Comparison of ENCODE assay signal across 19 cellular contexts in the genomic region with DNA sequence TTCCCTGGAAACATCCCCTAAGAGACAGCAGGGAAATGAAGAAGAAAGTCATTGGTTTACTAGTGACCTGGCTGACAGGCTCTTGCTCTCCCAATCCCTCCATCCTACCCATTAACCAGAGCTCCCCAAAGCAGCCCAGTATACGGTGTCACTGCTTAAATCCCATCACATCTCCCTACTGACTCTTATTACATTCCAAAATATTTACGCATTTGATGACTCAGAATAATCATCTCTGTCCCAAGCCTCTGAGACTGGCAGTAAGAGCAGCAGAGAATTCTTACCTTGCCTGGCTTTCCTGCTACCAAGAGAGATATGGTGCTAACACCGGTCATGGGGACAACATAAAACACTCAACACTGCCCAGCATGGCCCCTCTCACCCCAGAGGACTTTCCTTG. TPM values are rescaled to one million over a fixed set of nuclear protein-coding genes. Genes with fewer than 3 reads are reported as not detected.
DNase-seq lines count a peak whose midpoint lies in the region; ATAC-seq, FAIRE-seq and TF ChIP-seq lines count a peak whose summit lies in the region.
"Had no signal": no experiment of that assay in that cellular context is flagged by ENCODE, and none has a peak within 500 bp of the region (broad histone marks: within the 10 kb centered on the region; RNA-seq: fewer than 3 reads in every experiment).

No MANE protein-coding gene starts in this region.

- no peaks in the 10 kb centered on the region for H4K20me1 ChIP-seq in IMR-90 (ENCODE audit: insufficient read depth, low read length)
- no peaks in the 10 kb centered on the region for H4K20me1 ChIP-seq in astrocyte (ENCODE audit: insufficient read depth, low read length)
- no peaks in the 10 kb centered on the region for H4K20me1 ChIP-seq in keratinocyte (ENCODE audit: control insufficient read depth, extremely low read depth, insufficient read depth, low read length)

- H2BK15ac ChIP-seq in IMR-90 (ENCODE audit: low read depth, low read length), result no peak overlapping the region; the same call in 2 of the 3 replicates

- no peak overlapping the region for H3K56ac ChIP-seq in IMR-90 (ENCODE audit: extremely low read depth, insufficient read depth, low read length)

- in situ Hi-C loops in IMR-90 (cut with MboI; ENCODE audit: low sequenced_read_pairs), result no loop called here

- H3K27ac ChIP-seq in IMR-90 (ENCODE audit: insufficient read depth, low read length) (no peak overlapping the region), astrocyte (ENCODE audit: low read depth, low read length) (no peak overlapping the region), keratinocyte (ENCODE audit: control insufficient read depth, insufficient read depth, low read length) (no peak overlapping the region)
- H3K27ac ChIP-seq: coronary artery, SJSA1, thoracic aorta had no signal

- no peak for TF ChIP-seq POLR2A in IMR-90 (IDR thresholded peaks at IDR 0.05; ENCODE audit: low read depth, low read length)

- H2AK5ac ChIP-seq in IMR-90 (ENCODE audit: low read depth, low read length), result peak overlapping the region; percentile 59; the same call in 1 of the 2 replicates

- H3K9me3 Mint-ChIP-seq in astrocyte (ENCODE audit: unreplicated experiment), result no peaks in the 10 kb centered on the region
- H3K9me3 Mint-ChIP-seq: activated T-cell treated with anti-CD3 and anti-CD28 coated beads, Interleukin-2, amount 50 U/mL, for 4 hours; natural killer cell had no signal

- H3K79me1 ChIP-seq in IMR-90 (ENCODE audit: low read depth in 1 of 2, low read length in 2 of 2), result no peaks in the 10 kb centered on the region

- no peak overlapping the region for H3K4me3 Mint-ChIP-seq in astrocyte (ENCODE audit: unreplicated experiment)
- H3K4me3 Mint-ChIP-seq: activated T-cell treated with anti-CD3 and anti-CD28 coated beads, Interleukin-2, amount 50 U/mL, for 4 hours; natural killer cell had no signal

- no peaks in the 10 kb centered on the region for H3K36me3 Mint-ChIP-seq in astrocyte (ENCODE audit: low read depth, unreplicated experiment)
- H3K36me3 Mint-ChIP-seq: natural killer cell had no signal

- no peak overlapping the region for H3K27ac Mint-ChIP-seq in astrocyte (ENCODE audit: unreplicated experiment)
- H3K27ac Mint-ChIP-seq: natural killer cell had no signal

- peak; percentile 39 for FAIRE-seq in astrocyte (lab: Jason Lieb, UNC)
- FAIRE-seq in keratinocyte (lab: Jason Lieb, UNC), result peak; percentile 65
- FAIRE-seq: TTC549 had no signal

- H3K79me2 ChIP-seq in astrocyte (ENCODE audit: insufficient read depth, low read length), result no peaks in the 10 kb centered on the region
- no peaks in the 10 kb centered on the region for H3K79me2 ChIP-seq in keratinocyte (ENCODE audit: control insufficient read depth, insufficient read depth, low read length)

- no peak for TF ChIP-seq RAD21 in IMR-90 (IDR thresholded peaks at IDR 0.05; ENCODE audit: low read length)

- dilution Hi-C loops in IMR-90 (cut with HindIII; ENCODE audit: low sequenced_read_pairs, unreplicated experiment), result no loop called here
- dilution Hi-C loops in keratinocyte (cut with MboI; ENCODE audit: extremely low pct_ligation_motif_present, low sequenced_read_pairs), result no loop called here

- peaks cover 3% of the 10 kb centered on the region; the same call in 1 of the 2 replicates for H3K4me1 ChIP-seq in IMR-90 (ENCODE audit: control insufficient read depth, insufficient read depth, low read length)
- peaks cover 4% of the 10 kb centered on the region for H3K4me1 ChIP-seq in astrocyte (ENCODE audit: insufficient read depth, low read length)
- H3K4me1 ChIP-seq in keratinocyte (ENCODE audit: control insufficient read depth, extremely low read depth, insufficient read depth, low read length), result peaks cover 3% of the 10 kb centered on the region

- H2BK20ac ChIP-seq in IMR-90 (ENCODE audit: low read depth, low read length), result 0 out of 2 replicates have a peak overlapping the region, but pooled peaks have one; percentile 45

- WGBS in IMR-90 (ENCODE audit: extremely low coverage in 2 of 2, insufficient read length in 1 of 2), 2 experiments, result 17% methylated on average over 2 of the region's 3 CpGs; no CpG with 5 or more reads in 1 of the 2 experiments

- no TSS peak for BruUV-seq in IMR-90 (replicated peaks; lab: Mats Ljungman, UMichigan)

- 0 out of 2 replicates have a peak overlapping the region, but pooled peaks have one; percentile 10 for H3K4me2 ChIP-seq in IMR-90 (ENCODE audit: low read depth, low read length)
- H3K4me2 ChIP-seq in astrocyte (ENCODE audit: low read length), result peak overlapping the region; percentile 21
- no peak overlapping the region for H3K4me2 ChIP-seq in keratinocyte (ENCODE audit: control insufficient read depth, extremely low read depth, insufficient read depth, low read depth, low read length)

- H2AFZ ChIP-seq in IMR-90 (replicated peaks; ENCODE audit: low read length, poor library complexity), result no peak overlapping the region
- H2AFZ ChIP-seq in astrocyte (ENCODE audit: low read depth, low read length), result no peak overlapping the region
- no peak overlapping the region for H2AFZ ChIP-seq in keratinocyte (ENCODE audit: control insufficient read depth, low read length)

- H3K4me1 Mint-ChIP-seq in astrocyte (ENCODE audit: low read depth, unreplicated experiment), result no peaks in the 10 kb centered on the region
- H3K4me1 Mint-ChIP-seq: natural killer cell had no signal

- no peak overlapping the region for H2AK9ac ChIP-seq in IMR-90 (replicated peaks; ENCODE audit: low read depth, low read length, poor library complexity)

- no peak overlapping the region for H2BK5ac ChIP-seq in IMR-90 (ENCODE audit: low read depth, low read length, poor library complexity, severe bottlenecking)

- H3K9ac ChIP-seq in IMR-90 (ENCODE audit: low read depth, low read length) (no peak overlapping the region), astrocyte (ENCODE audit: low read length) (no peak overlapping the region), keratinocyte (ENCODE audit: control insufficient read depth, extremely low read depth, insufficient read depth, low read length) (no peak overlapping the region)

- no peak overlapping the region for H3K18ac ChIP-seq in IMR-90 (ENCODE audit: low read depth, low read length)

- H4K8ac ChIP-seq in IMR-90 (ENCODE audit: low read depth in 2 of 2, low read length in 2 of 2), result no peak overlapping the region; a peak in 1 of 4 replicates

- CTCF ChIA-PET in IMR-90 (lab: Yijun Ruan, JAX), result interaction anchor here (0.5 kb wide), 1 partner anchor 43 kb away, joined by 3 read pairs; no protein-coding TSS in a partner anchor

- intact Hi-C loops in IMR-90 (cut with micrococcal nuclease), result no loop called here

- H3K14ac ChIP-seq in IMR-90 (replicated peaks; ENCODE audit: low read depth, low read length), result no peak overlapping the region

- H3K4me3 ChIP-seq in AG10803 (ENCODE audit: low read length), result no peak overlapping the region
- no peak overlapping the region for H3K4me3 ChIP-seq in IMR-90 (ENCODE audit: insufficient read depth, low read depth, low read length)
- H3K4me3 ChIP-seq in astrocyte (ENCODE audit: insufficient read depth, low read depth, low read length), result no peak overlapping the region
- no peak overlapping the region for H3K4me3 ChIP-seq in keratinocyte (ENCODE audit: control insufficient read depth in 2 of 3, extremely low read depth in 1 of 3, insufficient read depth in 2 of 3, low read depth in 1 of 3, low read length in 3 of 3)
- H3K4me3 ChIP-seq: coronary artery, SJSA1, thoracic aorta had no signal

- peaks cover 18% of the 10 kb centered on the region for H3K27me3 ChIP-seq in IMR-90 (ENCODE audit: control insufficient read depth, insufficient read depth, low read length)
- H3K27me3 ChIP-seq in astrocyte (ENCODE audit: insufficient read depth, low read length), result peaks cover 8% of the 10 kb centered on the region
- no peaks in the 10 kb centered on the region for H3K27me3 ChIP-seq in keratinocyte (ENCODE audit: control insufficient read depth, extremely low read depth, insufficient read depth, low read length)
- H3K27me3 ChIP-seq: SJSA1 had no signal

- H3K36me3 ChIP-seq in IMR-90 (ENCODE audit: control insufficient read depth, insufficient read depth, low read length) (no peaks in the 10 kb centered on the region), astrocyte (ENCODE audit: insufficient read depth, low read length) (no peaks in the 10 kb centered on the region), keratinocyte (ENCODE audit: control insufficient read depth in 2 of 2, extremely low read depth in 1 of 2, insufficient read depth in 2 of 2, low read length in 2 of 2) (no peaks in the 10 kb centered on the region)
- H3K36me3 ChIP-seq: SJSA1, thoracic aorta had no signal

- DNase-seq in AG10803 (ENCODE audit: low read depth), result peak; percentile 71
- DNase-seq in IMR-90, result peak; percentile 82
- peak; percentile 80 for DNase-seq in astrocyte (ENCODE audit: low read depth)
- no peak for DNase-seq in keratinocyte (ENCODE audit: low read depth, low spot score)
- DNase-seq in DMS79 treated with DMSO at 0.1 percent for 48 hours (lab: John Stamatoyannopoulos, UW), result no peak
- DNase-seq in activated CD8-positive, alpha-beta memory T cell treated with anti-CD3 and anti-CD28 coated beads for 24 hours, result no peak
- DNase-seq in germinal center (ENCODE audit: low spot score), result no peak
- DNase-seq: activated CD4-positive, alpha-beta T cell treated with anti-CD3 and anti-CD28 coated beads, Interleukin-2, amount 50 U/mL, for 1 hour; activated T-cell treated with anti-CD3 and anti-CD28 coated beads, Interleukin-2, amount 50 U/mL, for 4 hours; amniotic stem cell; left ventricle myocardium superior; natural killer cell; NK-92 treated with Interleukin-12 subunit alpha and Interleukin-12 subunit beta, amount 100 ng/mL, for 24 hours had no signal

- H3K9me1 ChIP-seq in IMR-90 (ENCODE audit: insufficient read depth, low read length), result peaks cover 3% of the 10 kb centered on the region; the same call in 1 of the 2 replicates
- no peaks in the 10 kb centered on the region for H3K9me1 ChIP-seq in keratinocyte (ENCODE audit: control insufficient read depth, extremely low read depth, insufficient read depth, low read length)

- no peak for TF ChIP-seq CTCF in AG10803 (conservative IDR thresholded peaks at IDR 0.05; ENCODE audit: low read length)
- no peak for TF ChIP-seq CTCF in IMR-90 (conservative IDR thresholded peaks at IDR 0.05; ENCODE audit: low read depth, low read length)
- no peak for TF ChIP-seq CTCF in astrocyte (IDR thresholded peaks at IDR 0.05; ENCODE audit: insufficient read depth, low read depth, low read length)
- TF ChIP-seq CTCF in keratinocyte (optimal IDR thresholded peaks at IDR 0.05 in 1 of 3, IDR thresholded peaks at IDR 0.05 in 1 of 3, conservative IDR thresholded peaks at IDR 0.05 in 1 of 3; ENCODE audit: extremely low read depth in 1 of 3, insufficient read depth in 2 of 3, low read length in 3 of 3), result no peak

- H4K91ac ChIP-seq in IMR-90 (ENCODE audit: insufficient read depth, low read depth, low read length), result no peak overlapping the region

- ATAC-seq in IMR-90 (ENCODE audit: low read depth) (peak; percentile 98), GM21381 (IDR thresholded peaks at IDR 0.05; ENCODE audit: unreplicated experiment) (no peak)
- ATAC-seq: activated T-cell treated with anti-CD3 and anti-CD28 coated beads, Interleukin-2, amount 50 U/mL, for 4 hours; esophagus mucosa; left ventricle myocardium superior; natural killer cell had no signal

- H4K5ac ChIP-seq in IMR-90 (ENCODE audit: low read depth, low read length), result no peak overlapping the region

- no peaks in the 10 kb centered on the region for H3K9me3 ChIP-seq in IMR-90 (ENCODE audit: control insufficient read depth, insufficient read depth, low read length)
- no peaks in the 10 kb centered on the region for H3K9me3 ChIP-seq in astrocyte (ENCODE audit: insufficient read depth, low read depth, low read length)
- H3K9me3 ChIP-seq in keratinocyte (ENCODE audit: control insufficient read depth, low read depth, low read length), result no peaks in the 10 kb centered on the region
- H3K9me3 ChIP-seq: SJSA1, thoracic aorta had no signal

- H3K23ac ChIP-seq in IMR-90 (ENCODE audit: low read depth, low read length), result no peak overlapping the region

- peak overlapping the region; percentile 7; the same call in 1 of the 2 replicates for H2BK120ac ChIP-seq in IMR-90 (ENCODE audit: low read depth, low read length)

- H3K27me3 Mint-ChIP-seq in astrocyte (ENCODE audit: low read depth, unreplicated experiment), result peaks cover 41% of the 10 kb centered on the region

- no peak overlapping the region for H3K4ac ChIP-seq in IMR-90 (ENCODE audit: low read depth, low read length)

- POLR2A ChIA-PET in IMR-90 (lab: Charles Lee; ENCODE audit: unreplicated experiment), result no interaction called here

RNA-seq across cellular contexts. Expression of gene WHRN, which starts 20.2 kb away (rescaled TPM):
- total RNA-seq in IMR-90 (2012; rRNA removed) (0.18 and 0.28 TPM in 2 replicates), astrocyte (9.4 and 10.2 TPM in 2 replicates)
- polyA plus RNA-seq in IMR-90 (2012; rRNA removed) (2.6 and 2.8 TPM in 2 replicates), keratinocyte (1.2 to 2.2 TPM (median 1.5 TPM) in 3 replicates)
- polyA plus RNA-seq in IMR-90 (2012; cell fraction: cytosol; rRNA removed), result 1.3 and 2.8 TPM in 2 replicates
- polyA plus RNA-seq in IMR-90 (2012; cell fraction: nucleus; rRNA removed; ENCODE audit: low replicate concordance), result 14.2 and 20.9 TPM in 2 replicates
- 3.4 TPM for polyA plus RNA-seq in keratinocyte (2011; ENCODE audit: low read depth)
- polyA plus RNA-seq in keratinocyte (2011; cell fraction: cytosol; rRNA removed), result 0.81 and 2.2 TPM in 2 replicates
- 10.4 and 15.0 TPM in 2 replicates for polyA plus RNA-seq in keratinocyte (2011; cell fraction: nucleus; rRNA removed)
- polyA plus RNA-seq in keratinocyte (2012; ENCODE audit: low replicate concordance), result 2.2 and 6.7 TPM in 2 replicates
- polyA minus RNA-seq in keratinocyte, result 1.5 to 2.4 TPM (median 1.9 TPM) in 3 replicates
- 2.9 TPM for polyA minus RNA-seq in keratinocyte (2011; cell fraction: cytosol; rRNA and poly(A)+ RNA removed)
- polyA minus RNA-seq in keratinocyte (2011; cell fraction: nucleus; rRNA and poly(A)+ RNA removed), result 4.9 and 5.8 TPM in 2 replicates

Comparison
In these comparisons a context has a peak if more than half of its experiments do, and no peak if none do; other contexts are left out.
1. DNase-seq: peak in AG10803 (single experiment), IMR-90 (single experiment) and astrocyte (single experiment); none in keratinocyte (single experiment), DMS79 treated with DMSO at 0.1 percent for 48 hours (single experiment), activated CD8-positive, alpha-beta memory T cell treated with anti-CD3 and anti-CD28 coated beads for 24 hours (single experiment) and germinal center (single experiment).